In genomic region chr7:7816084-7816483, GRCh38 we compare ENCODE assay signal across 11 cellular contexts.
DNase-seq lines count a peak whose midpoint lies in the region; ATAC-seq and FAIRE-seq lines count a peak whose summit lies in the region.
"Had no signal": no experiment of that assay in that cellular context is flagged by ENCODE, and none has a peak within 500 bp of the region (broad histone marks: within the 10 kb centered on the region; RNA-seq: fewer than 3 reads in every experiment).

No MANE protein-coding gene starts in this region.

- DNase-seq in GM19239 (ENCODE audit: insufficient read length, low spot score) (peak; percentile 13), T-helper 17 cell (no peak), NCI-H1436 (lab: John Stamatoyannopoulos, UW) (no peak), left ventricle myocardium superior (no peak), GOT3 (lab: John Stamatoyannopoulos, UW) (no peak)
- no peak for DNase-seq in activated CD4-positive, CD25-positive, alpha-beta regulatory T cell (lab: John Stamatoyannopoulos, UW)
- DNase-seq: foreskin keratinocyte, SHP77 treated with DMSO at 0.1 percent for 48 hours had no signal

- peak; percentile 98 for FAIRE-seq in GM19239 (lab: Jason Lieb, UNC)

- peak overlapping the region; percentile 80 for H3K4me3 Mint-ChIP-seq in T-helper 17 cell

- peak overlapping the region; percentile 79; the same call in 1 of the 2 replicates for H3K4me3 ChIP-seq in GM08714 (ENCODE audit: low read length)

- peak overlapping the region; percentile 83 for H3K27ac Mint-ChIP-seq in T-helper 17 cell

- peak; percentile 37 for ATAC-seq in HG02981 (IDR thresholded peaks at IDR 0.05; ENCODE audit: unreplicated experiment)
- ATAC-seq in T-helper 17 cell = peak; percentile 81
- ATAC-seq in left ventricle myocardium superior = no peak
- ATAC-seq: foreskin keratinocyte had no signal

- H3K9me3 ChIP-seq in T-helper 17 cell (ENCODE audit: control insufficient read depth, low read length, poor library complexity, severe bottlenecking) = no peaks in the 10 kb centered on the region
- H3K9me3 ChIP-seq: neutrophil had no signal

- peaks cover 2% of the 10 kb centered on the region for H3K36me3 Mint-ChIP-seq in T-helper 17 cell (ENCODE audit: low read depth)

- H3K27me3 Mint-ChIP-seq in T-helper 17 cell = no peaks in the 10 kb centered on the region

- H3K4me1 Mint-ChIP-seq in T-helper 17 cell = peaks cover 30% of the 10 kb centered on the region

- intact Hi-C loops in left ventricle myocardium superior (cut with micrococcal nuclease) = no loop called here
